In the genomic region with DNA sequence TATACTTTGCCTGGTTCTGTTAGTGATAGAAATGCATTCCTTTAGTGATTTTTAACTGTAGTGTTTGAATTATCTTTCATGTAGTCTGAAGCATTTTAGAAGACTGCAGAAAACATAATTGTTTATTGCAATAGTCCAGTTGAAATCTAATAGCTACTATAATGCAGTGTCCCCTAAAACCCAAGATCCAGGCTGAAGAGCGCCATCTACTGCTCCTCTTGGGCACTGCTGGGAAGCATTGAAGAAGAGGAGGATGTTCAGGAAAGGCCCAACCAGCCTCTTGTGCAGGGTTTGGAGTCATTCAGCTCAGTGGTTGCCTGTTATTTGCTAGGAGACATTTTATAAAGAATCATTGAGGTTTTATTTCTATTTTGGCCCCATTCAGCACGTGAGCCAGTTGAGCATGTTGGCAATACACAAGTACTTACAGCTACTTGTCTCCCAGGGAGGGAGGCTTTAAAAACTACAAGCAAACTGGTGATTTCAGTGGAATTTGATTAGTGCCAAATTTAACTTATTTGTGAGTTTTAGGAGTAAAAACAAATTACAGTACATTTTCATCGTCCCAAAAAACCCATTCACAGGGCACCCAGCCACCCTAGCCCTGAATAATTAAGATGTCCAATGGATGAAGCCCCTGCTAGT, we compare ENCODE assay signal across 8 cellular contexts.
DNase-seq lines count a peak whose midpoint lies in the region; ATAC-seq and TF ChIP-seq lines count a peak whose summit lies in the region.

No MANE protein-coding gene starts in this region.

- H3K9me3 Mint-ChIP-seq in activated naive CD4-positive, alpha-beta T cell treated with anti-CD3 and anti-CD28 coated beads for 36 hours: no peaks in the 10 kb centered on the region

- no peak overlapping the region for H3K27ac ChIP-seq in SJSA1
- no peak overlapping the region for H3K27ac ChIP-seq in uterus

- peak; percentile 84 to 93 (median 86) for TF ChIP-seq CTCF in uterus (IDR thresholded peaks at IDR 0.05)

- H3K27me3 Mint-ChIP-seq in activated naive CD4-positive, alpha-beta T cell treated with anti-CD3 and anti-CD28 coated beads for 36 hours (ENCODE audit: low read depth): no peaks in the 10 kb centered on the region

- ATAC-seq in GM18498 (IDR thresholded peaks at IDR 0.05; ENCODE audit: unreplicated experiment): no peak

- no peak for TF ChIP-seq POLR2A in uterus (IDR thresholded peaks at IDR 0.05)

- no peak overlapping the region for H3K27ac Mint-ChIP-seq in activated naive CD4-positive, alpha-beta T cell treated with anti-CD3 and anti-CD28 coated beads for 36 hours

- intact Hi-C loops in activated naive CD4-positive, alpha-beta T cell treated with anti-CD3 and anti-CD28 coated beads for 36 hours (cut with micrococcal nuclease): loop anchor here (1.0 to 5.0 kb wide), 7 partner anchors 73 to 415 kb away; partner anchors contain the start of genes ASCC2, UQCR10 and ZMAT5
- intact Hi-C loops in uterus (cut with DNase I; ENCODE audit: low total_unique reads): no loop called here

- H3K4me3 Mint-ChIP-seq in activated naive CD4-positive, alpha-beta T cell treated with anti-CD3 and anti-CD28 coated beads for 36 hours: no peak overlapping the region

- H3K4me1 ChIP-seq in SJSA1 (replicated peaks) (peaks cover 27% of the 10 kb centered on the region), uterus (peaks cover 0 to 5% of the 10 kb centered on the region in 2 donors)

- in situ Hi-C loops in KBM-7 (cut with MboI; ENCODE audit: low pct_unique_long_range_greater_than_20kb, low sequenced_read_pairs): no loop called here

- no peak overlapping the region for H3K4me3 ChIP-seq in SJSA1
- no peak overlapping the region for H3K4me3 ChIP-seq in uterus

- CTCF ChIA-PET in activated naive CD4-positive, alpha-beta T cell treated with anti-CD3 and anti-CD28 coated beads for 36 hours (lab: Charles Lee): interaction anchor here (0.6 to 3.0 kb wide), 47 partner anchors 9 to 401 kb away, joined by 3 to 22 read pairs (median 4); partner anchors contain the start of genes ASCC2, UQCR10 and ZMAT5

- no peaks in the 10 kb centered on the region for H3K9me3 ChIP-seq in SJSA1 (replicated peaks)
- no peaks in the 10 kb centered on the region for H3K9me3 ChIP-seq in uterus

- peak; percentile 44 for DNase-seq in DMS114 treated with DMSO at 0.1 percent for 48 hours (lab: John Stamatoyannopoulos, UW; ENCODE audit: unreplicated experiment)
- DNase-seq in KBM-7: peak; percentile 83
- DNase-seq in SJSA1 (ENCODE audit: low read depth in 1 of 2, low spot score in 2 of 2): peak; percentile 69 to 82
- peak; percentile 81 for DNase-seq in activated naive CD4-positive, alpha-beta T cell treated with anti-CD3 and anti-CD28 coated beads for 36 hours
- peak; percentile 76 for DNase-seq in globus pallidus (ENCODE audit: low spot score)
- DNase-seq in pons (ENCODE audit: low spot score): peak; percentile 88
- DNase-seq in uterus: peak; percentile 71 to 78

- H3K27me3 ChIP-seq in SJSA1 (replicated peaks) (no peaks in the 10 kb centered on the region), uterus (no peaks in the 10 kb centered on the region)

- H3K36me3 ChIP-seq in SJSA1 (peaks cover 65% of the 10 kb centered on the region), uterus (no peaks in the 10 kb centered on the region)

- peaks cover 2% of the 10 kb centered on the region for H3K36me3 Mint-ChIP-seq in activated naive CD4-positive, alpha-beta T cell treated with anti-CD3 and anti-CD28 coated beads for 36 hours (ENCODE audit: low read depth)

- H3K4me1 Mint-ChIP-seq in activated naive CD4-positive, alpha-beta T cell treated with anti-CD3 and anti-CD28 coated beads for 36 hours (ENCODE audit: low read depth): peaks cover 16% of the 10 kb centered on the region
